ENCODE assay signal across 4 cellular contexts in genomic region chr16:9254863-9255262, GRCh38.
TF ChIP-seq lines count a peak whose summit lies in the region.

No MANE protein-coding gene starts in this region.

TF ChIP-seq in HepG2, 621 proteins besides CTCF, POLR2A, EP300 and RAD21 (continues in another document):
- TF ChIP-seq, protein P1, sequence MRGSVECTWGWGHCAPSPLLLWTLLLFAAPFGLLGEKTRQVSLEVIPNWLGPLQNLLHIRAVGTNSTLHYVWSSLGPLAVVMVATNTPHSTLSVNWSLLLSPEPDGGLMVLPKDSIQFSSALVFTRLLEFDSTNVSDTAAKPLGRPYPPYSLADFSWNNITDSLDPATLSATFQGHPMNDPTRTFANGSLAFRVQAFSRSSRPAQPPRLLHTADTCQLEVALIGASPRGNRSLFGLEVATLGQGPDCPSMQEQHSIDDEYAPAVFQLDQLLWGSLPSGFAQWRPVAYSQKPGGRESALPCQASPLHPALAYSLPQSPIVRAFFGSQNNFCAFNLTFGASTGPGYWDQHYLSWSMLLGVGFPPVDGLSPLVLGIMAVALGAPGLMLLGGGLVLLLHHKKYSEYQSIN (CRISPR knock-in tag; IDR thresholded peaks at IDR 0.05; ENCODE audit: borderline replicate concordance) = no peak
- TF ChIP-seq, protein P2, sequence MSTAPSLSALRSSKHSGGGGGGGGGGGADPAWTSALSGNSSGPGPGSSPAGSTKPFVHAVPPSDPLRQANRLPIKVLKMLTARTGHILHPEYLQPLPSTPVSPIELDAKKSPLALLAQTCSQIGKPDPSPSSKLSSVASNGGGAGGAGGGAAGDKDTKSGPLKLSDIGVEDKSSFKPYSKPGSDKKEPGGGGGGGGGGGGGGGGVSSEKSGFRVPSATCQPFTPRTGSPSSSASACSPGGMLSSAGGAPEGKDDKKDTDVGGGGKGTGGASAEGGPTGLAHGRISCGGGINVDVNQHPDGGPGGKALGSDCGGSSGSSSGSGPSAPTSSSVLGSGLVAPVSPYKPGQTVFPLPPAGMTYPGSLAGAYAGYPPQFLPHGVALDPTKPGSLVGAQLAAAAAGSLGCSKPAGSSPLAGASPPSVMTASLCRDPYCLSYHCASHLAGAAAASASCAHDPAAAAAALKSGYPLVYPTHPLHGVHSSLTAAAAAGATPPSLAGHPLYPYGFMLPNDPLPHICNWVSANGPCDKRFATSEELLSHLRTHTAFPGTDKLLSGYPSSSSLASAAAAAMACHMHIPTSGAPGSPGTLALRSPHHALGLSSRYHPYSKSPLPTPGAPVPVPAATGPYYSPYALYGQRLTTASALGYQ (CRISPR knock-in tag; IDR thresholded peaks at IDR 0.05) = no peak
- no peak for TF ChIP-seq ZNF205 (CRISPR knock-in tag; IDR thresholded peaks at IDR 0.05)
- TF ChIP-seq, protein P3, sequence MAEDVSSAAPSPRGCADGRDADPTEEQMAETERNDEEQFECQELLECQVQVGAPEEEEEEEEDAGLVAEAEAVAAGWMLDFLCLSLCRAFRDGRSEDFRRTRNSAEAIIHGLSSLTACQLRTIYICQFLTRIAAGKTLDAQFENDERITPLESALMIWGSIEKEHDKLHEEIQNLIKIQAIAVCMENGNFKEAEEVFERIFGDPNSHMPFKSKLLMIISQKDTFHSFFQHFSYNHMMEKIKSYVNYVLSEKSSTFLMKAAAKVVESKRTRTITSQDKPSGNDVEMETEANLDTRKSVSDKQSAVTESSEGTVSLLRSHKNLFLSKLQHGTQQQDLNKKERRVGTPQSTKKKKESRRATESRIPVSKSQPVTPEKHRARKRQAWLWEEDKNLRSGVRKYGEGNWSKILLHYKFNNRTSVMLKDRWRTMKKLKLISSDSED (CRISPR knock-in tag; IDR thresholded peaks at IDR 0.05) = no peak

TF ChIP-seq in HEK293, 187 proteins besides CTCF, POLR2A, EP300 and RAD21:
- TF ChIP-seq, protein P4, sequence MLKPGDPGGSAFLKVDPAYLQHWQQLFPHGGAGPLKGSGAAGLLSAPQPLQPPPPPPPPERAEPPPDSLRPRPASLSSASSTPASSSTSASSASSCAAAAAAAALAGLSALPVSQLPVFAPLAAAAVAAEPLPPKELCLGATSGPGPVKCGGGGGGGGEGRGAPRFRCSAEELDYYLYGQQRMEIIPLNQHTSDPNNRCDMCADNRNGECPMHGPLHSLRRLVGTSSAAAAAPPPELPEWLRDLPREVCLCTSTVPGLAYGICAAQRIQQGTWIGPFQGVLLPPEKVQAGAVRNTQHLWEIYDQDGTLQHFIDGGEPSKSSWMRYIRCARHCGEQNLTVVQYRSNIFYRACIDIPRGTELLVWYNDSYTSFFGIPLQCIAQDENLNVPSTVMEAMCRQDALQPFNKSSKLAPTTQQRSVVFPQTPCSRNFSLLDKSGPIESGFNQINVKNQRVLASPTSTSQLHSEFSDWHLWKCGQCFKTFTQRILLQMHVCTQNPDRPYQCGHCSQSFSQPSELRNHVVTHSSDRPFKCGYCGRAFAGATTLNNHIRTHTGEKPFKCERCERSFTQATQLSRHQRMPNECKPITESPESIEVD (tag by site-specific recombination; IDR thresholded peaks at IDR 0.05) = no peak
- TF ChIP-seq ZBTB17 (tag by site-specific recombination; IDR thresholded peaks at IDR 0.05) (0 out of 2 replicates have a peak, but pooled peaks have one; percentile 28), SETDB1 (IDR thresholded peaks at IDR 0.05; ENCODE audit: insufficient read length, low read length) (peak; percentile 70)

TF ChIP-seq in K562, 482 proteins besides CTCF, POLR2A, EP300 and RAD21:
- 0 out of 2 replicates have a peak, but pooled peaks have one; percentile 56 for TF ChIP-seq ZNF23 (CRISPR knock-in tag; IDR thresholded peaks at IDR 0.05)
- no peak for TF ChIP-seq POLR3G (IDR thresholded peaks at IDR 0.05; ENCODE audit: extremely low read depth, insufficient read length, insufficient replicate concordance)
- no peak for TF ChIP-seq ZNF274 (IDR thresholded peaks at IDR 0.05; ENCODE audit: borderline replicate concordance, low read depth, low read length)
- TF ChIP-seq ZBTB17 (CRISPR knock-in tag; IDR thresholded peaks at IDR 0.05) = peak; percentile 67; the same call in 1 of the 2 replicates
- no peak for TF ChIP-seq PHB2 (IDR thresholded peaks at IDR 0.05; ENCODE audit: low read depth)

TF ChIP-seq in H1, 55 proteins besides CTCF, POLR2A, EP300 and RAD21:
- 0 out of 2 replicates have a peak, but pooled peaks have one; percentile 5 for TF ChIP-seq SRF (IDR thresholded peaks at IDR 0.05; ENCODE audit: low read depth, low read length)
- no peak for TF ChIP-seq CHD1 (IDR thresholded peaks at IDR 0.05; ENCODE audit: low read depth, low read length)
